In genomic region chr17:10226930-10227695, GRCh38 we compare ENCODE assay signal across 8 cellular contexts. TPM values are rescaled to one million over a fixed set of nuclear protein-coding genes. Genes with fewer than 3 reads are reported as not detected.
DNase-seq lines count a peak whose midpoint lies in the region; ATAC-seq, FAIRE-seq and TF ChIP-seq lines count a peak whose summit lies in the region.

No MANE protein-coding gene starts in this region.

- H3K9me3 ChIP-seq in pancreas: no peaks in the 10 kb centered on the region

- WGBS in pancreas, 2 donors: 53 to 58% methylated on average over 15 of the region's 15 CpGs

- FAIRE-seq in GM12891 (lab: Jason Lieb, UNC) (peak; percentile 68), pancreas (lab: Jason Lieb, UNC) (no peak)

- ATAC-seq in pancreas (peak in 2 of 4 donors; percentile 26 to 68), HG03175 (IDR thresholded peaks at IDR 0.05; ENCODE audit: unreplicated experiment) (no peak)

- no peaks in the 10 kb centered on the region for H3K4me1 ChIP-seq in pancreas

- H3K27me3 ChIP-seq in pancreas: no peaks in the 10 kb centered on the region

- H3K36me3 ChIP-seq in pancreas: no peaks in the 10 kb centered on the region

- H3K27ac ChIP-seq in pancreas: no peak overlapping the region

- TF ChIP-seq POLR2A in GM12891 (IDR thresholded peaks at IDR 0.05; ENCODE audit: low read depth, low read length): no peak

- intact Hi-C loops in pancreas (cut with DNase I): no loop called here

- DNase-seq in GM12891 (ENCODE audit: insufficient read length, low spot score) (peak; percentile 68), NCI-H226 (peak; percentile 7), fibroblast of the aortic adventitia (ENCODE audit: low read depth) (peak; percentile 22), pancreas (peak in 3 of 6 donors; percentile 10 to 57 (median 25)), Kasumi-1 (lab: John Stamatoyannopoulos, UW) (no peak), NCI-H1436 (lab: John Stamatoyannopoulos, UW) (no peak)
- DNase-seq in activated T-cell treated with anti-CD3 and anti-CD28 coated beads, Interleukin-2, amount 50 U/mL, for 1 hour: peak; percentile 56

- peak; percentile 86 for TF ChIP-seq CTCF in fibroblast of the aortic adventitia (IDR thresholded peaks at IDR 0.05; ENCODE audit: insufficient read depth, low read length)
- TF ChIP-seq CTCF in pancreas (IDR thresholded peaks at IDR 0.05): peak; percentile 10 to 66 (median 34)

- no peak overlapping the region for H3K4me3 ChIP-seq in fibroblast of the aortic adventitia (ENCODE audit: low read depth, low read length)
- no peak overlapping the region for H3K4me3 ChIP-seq in pancreas

TF ChIP-seq in GM12891, 5 proteins besides CTCF, POLR2A, EP300 and RAD21:
- TF ChIP-seq POU2F2 (IDR thresholded peaks at IDR 0.05; ENCODE audit: low read depth, low read length) (no peak), TAF1 (IDR thresholded peaks at IDR 0.05; ENCODE audit: low read depth, low read length) (no peak), PAX5 (IDR thresholded peaks at IDR 0.05; ENCODE audit: insufficient read depth, low read length, severe bottlenecking) (no peak), POLR2AphosphoS5 (IDR thresholded peaks at IDR 0.05; ENCODE audit: low read depth, low read length) (no peak), SPI1 (IDR thresholded peaks at IDR 0.05; ENCODE audit: low read depth, low read length) (no peak)
TF ChIP-seq in GM12891: peak in this region for 0.

RNA-seq across cellular contexts. Expression of gene GAS7, which starts 28.7 kb away (rescaled TPM):
- 8.7 TPM for polyA plus RNA-seq in GM12891 (2012; ENCODE audit: low read depth, missing spikeins)
- total RNA-seq in fibroblast of the aortic adventitia (ENCODE audit: low replicate concordance) (7.0 and 22.2 TPM in 2 replicates), pancreas (10 to 100 TPM in 3 of 6 donors, 1 to 10 TPM in 3; 2.0 to 22.9 (median 7.1) TPM)
- polyA plus RNA-seq in pancreas: 1 to 10 TPM; 1.9 to 4.0 TPM

Comparison
In these comparisons a context has a peak if more than half of its experiments do, and no peak if none do; other contexts are left out.
1. DNase-seq: peak in GM12891 (single experiment), NCI-H226 (single experiment), activated T-cell treated with anti-CD3 and anti-CD28 coated beads, Interleukin-2, amount 50 U/mL, for 1 hour (single experiment) and fibroblast of the aortic adventitia (single experiment); none in Kasumi-1 (0 of 2) and NCI-H1436 (single experiment).